24 cellular contexts compared by ENCODE assay signal in genomic region chr7:102115181-102115580, GRCh38.
"Had no signal": no experiment of that assay in that cellular context is flagged by ENCODE, and none has a peak within 500 bp of the region (broad histone marks: within the 10 kb centered on the region; RNA-seq: fewer than 3 reads in every experiment).

No MANE protein-coding gene starts in this region.

- H3K27ac ChIP-seq: colonic mucosa, epithelial cell of prostate, esophagus squamous epithelium, gastrocnemius medialis, heart right ventricle, left lung, lower lobe of right lung had no signal

- H3K27ac Mint-ChIP-seq: dendritic cell treated with granulocyte-macrophage colony-stimulating factor and Interleukin-4, amounts not matched to agents 40 ng/mL and 50 ng/mL, for 4 days; effector memory CD8-positive, alpha-beta T cell had no signal

- H3K27me3 ChIP-seq: colonic mucosa, esophagus squamous epithelium, gastrocnemius medialis, heart right ventricle, left lung had no signal

- DNase-seq: colonic mucosa; cortex of kidney; effector CD8-positive, alpha-beta T cell; effector memory CD8-positive, alpha-beta T cell; erythroblast; esophagus squamous epithelium; foreskin fibroblast; foreskin melanocyte; gastrocnemius medialis; glutamatergic neuron; head of caudate nucleus; heart right ventricle; hippocampal formation; left cardiac atrium; left lung; left ventricle myocardium superior; lower lobe of right lung; mesenchymal stem cell; midbrain had no signal

- H3K4me3 ChIP-seq: colonic mucosa, esophagus squamous epithelium, gastrocnemius medialis, heart right ventricle, left lung, lower lobe of right lung had no signal

- H3K9me3 Mint-ChIP-seq: dendritic cell treated with granulocyte-macrophage colony-stimulating factor and Interleukin-4, amounts not matched to agents 40 ng/mL and 50 ng/mL, for 4 days; effector memory CD8-positive, alpha-beta T cell had no signal

- H3K4me3 Mint-ChIP-seq: dendritic cell treated with granulocyte-macrophage colony-stimulating factor and Interleukin-4, amounts not matched to agents 40 ng/mL and 50 ng/mL, for 4 days; effector memory CD8-positive, alpha-beta T cell had no signal

- FAIRE-seq: islet of Langerhans, keratinocyte had no signal

- ATAC-seq: effector memory CD8-positive, alpha-beta T cell; esophagus mucosa; gastrocnemius medialis; heart right ventricle; left cardiac atrium; left lung; left ventricle myocardium superior; lower lobe of right lung had no signal

- H3K4me1 ChIP-seq: colonic mucosa, esophagus squamous epithelium, left lung, lower lobe of right lung had no signal

- H3K9me3 ChIP-seq: colonic mucosa, esophagus squamous epithelium, gastrocnemius medialis, heart right ventricle, left lung, lower lobe of right lung had no signal

- H3K27me3 Mint-ChIP-seq: dendritic cell treated with granulocyte-macrophage colony-stimulating factor and Interleukin-4, amounts not matched to agents 40 ng/mL and 50 ng/mL, for 4 days; effector memory CD8-positive, alpha-beta T cell had no signal
